In genomic region chr2:30252723-30253688, GRCh38 we compare ENCODE assay signal across 1 cellular context.
TF ChIP-seq lines count a peak whose summit lies in the region.

No MANE protein-coding gene starts in this region.

TF ChIP-seq in K562, 482 proteins besides CTCF, POLR2A, EP300 and RAD21 (continued from another document and continues in another):
- TF ChIP-seq, protein P1, sequence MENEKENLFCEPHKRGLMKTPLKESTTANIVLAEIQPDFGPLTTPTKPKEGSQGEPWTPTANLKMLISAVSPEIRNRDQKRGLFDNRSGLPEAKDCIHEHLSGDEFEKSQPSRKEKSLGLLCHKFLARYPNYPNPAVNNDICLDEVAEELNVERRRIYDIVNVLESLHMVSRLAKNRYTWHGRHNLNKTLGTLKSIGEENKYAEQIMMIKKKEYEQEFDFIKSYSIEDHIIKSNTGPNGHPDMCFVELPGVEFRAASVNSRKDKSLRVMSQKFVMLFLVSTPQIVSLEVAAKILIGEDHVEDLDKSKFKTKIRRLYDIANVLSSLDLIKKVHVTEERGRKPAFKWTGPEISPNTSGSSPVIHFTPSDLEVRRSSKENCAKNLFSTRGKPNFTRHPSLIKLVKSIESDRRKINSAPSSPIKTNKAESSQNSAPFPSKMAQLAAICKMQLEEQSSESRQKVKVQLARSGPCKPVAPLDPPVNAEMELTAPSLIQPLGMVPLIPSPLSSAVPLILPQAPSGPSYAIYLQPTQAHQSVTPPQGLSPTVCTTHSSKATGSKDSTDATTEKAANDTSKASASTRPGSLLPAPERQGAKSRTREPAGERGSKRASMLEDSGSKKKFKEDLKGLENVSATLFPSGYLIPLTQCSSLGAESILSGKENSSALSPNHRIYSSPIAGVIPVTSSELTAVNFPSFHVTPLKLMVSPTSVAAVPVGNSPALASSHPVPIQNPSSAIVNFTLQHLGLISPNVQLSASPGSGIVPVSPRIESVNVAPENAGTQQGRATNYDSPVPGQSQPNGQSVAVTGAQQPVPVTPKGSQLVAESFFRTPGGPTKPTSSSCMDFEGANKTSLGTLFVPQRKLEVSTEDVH (IDR thresholded peaks at IDR 0.05; ENCODE audit: low read depth, partially characterized antibody) = no peak
- TF ChIP-seq NFIC (IDR thresholded peaks at IDR 0.05) (peak; percentile 84), MCM2 (IDR thresholded peaks at IDR 0.05; ENCODE audit: low read depth) (no peak), ZNF253 (CRISPR knock-in tag; conservative IDR thresholded peaks at IDR 0.05) (no peak), ZNF316 (IDR thresholded peaks at IDR 0.05) (peak; percentile 96), ETS2 (tag; IDR thresholded peaks at IDR 0.05; ENCODE audit: borderline replicate concordance, poor library complexity, severe bottlenecking) (no peak), KLF16 (IDR thresholded peaks at IDR 0.05) (peak; percentile 92), ZNF444 (CRISPR knock-in tag; IDR thresholded peaks at IDR 0.05) (no peak), TBP (optimal IDR thresholded peaks at IDR 0.05; ENCODE audit: low read depth, low read length) (peak; percentile 26), POLR3A (IDR thresholded peaks at IDR 0.05; ENCODE audit: borderline replicate concordance, extremely low read depth, insufficient read depth, insufficient read length) (no peak), SNAPC5 (CRISPR knock-in tag; IDR thresholded peaks at IDR 0.05) (no peak), TCF3 (CRISPR knock-in tag; IDR thresholded peaks at IDR 0.05) (peak; percentile 94), KDM5B (IDR thresholded peaks at IDR 0.05; ENCODE audit: insufficient replicate concordance, low read depth, low read length) (peak; percentile 34), ETV6 (IDR thresholded peaks at IDR 0.05; ENCODE audit: borderline replicate concordance in 1 of 2, low read depth in 2 of 2, low read length in 1 of 2) (peak in 1 of 2 experiments; percentile 58; a peak in 1 of 4 replicates), ETV6 (CRISPR knock-in tag; IDR thresholded peaks at IDR 0.05; ENCODE audit: borderline replicate concordance) (no peak), HIVEP1 (CRISPR knock-in tag; IDR thresholded peaks at IDR 0.05) (0 out of 2 replicates have a peak, but pooled peaks have one; percentile 16), RBM25 (IDR thresholded peaks at IDR 0.05; ENCODE audit: low read depth, low read length, severe bottlenecking) (no peak), POLR2AphosphoS2 (IDR thresholded peaks at IDR 0.05; ENCODE audit: low read length) (no peak), C11orf30 (IDR thresholded peaks at IDR 0.05; ENCODE audit: low read depth) (peak; percentile 95), BRD9 (IDR thresholded peaks at IDR 0.05; ENCODE audit: low read depth, partially characterized antibody) (peak; percentile 85), CHD2 (IDR thresholded peaks at IDR 0.05; ENCODE audit: low read depth, low read length) (no peak), CSDE1 (IDR thresholded peaks at IDR 0.05) (no peak; a peak in 1 of 4 replicates), CEBPB (tag; IDR thresholded peaks at IDR 0.05) (peak; percentile 68), SMC3 (conservative IDR thresholded peaks at IDR 0.05; ENCODE audit: insufficient read depth, low read depth, low read length) (0 out of 2 replicates have a peak, but pooled peaks have one; percentile 3), ELF1 (tag; IDR thresholded peaks at IDR 0.05) (0 out of 2 replicates have a peak, but pooled peaks have one; percentile 4), SUPT5H (IDR thresholded peaks at IDR 0.05) (no peak), HDAC8 (tag; IDR thresholded peaks at IDR 0.05) (0 out of 2 replicates have a peak, but pooled peaks have one; percentile 82), DACH1 (IDR thresholded peaks at IDR 0.05; ENCODE audit: partially characterized antibody) (peak; percentile 91), MAX (CRISPR knock-in tag; IDR thresholded peaks at IDR 0.05) (peak; percentile 80), ZNF274 (IDR thresholded peaks at IDR 0.05; ENCODE audit: borderline replicate concordance, low read depth, low read length) (no peak), ZFX (CRISPR knock-in tag; IDR thresholded peaks at IDR 0.05) (peak; percentile 43), TRIM24 (IDR thresholded peaks at IDR 0.05) (peak; percentile 91 to 95), ZNF668 (CRISPR knock-in tag; IDR thresholded peaks at IDR 0.05) (peak; percentile 45; the same call in 1 of the 2 replicates), FOXK2 (conservative IDR thresholded peaks at IDR 0.05 in 1 of 2, IDR thresholded peaks at IDR 0.05 in 1 of 2; ENCODE audit: low read depth in 2 of 2) (peak; percentile 46 to 63), FOXP4 (CRISPR knock-in tag; IDR thresholded peaks at IDR 0.05; ENCODE audit: borderline replicate concordance) (no peak), SMAD2 (IDR thresholded peaks at IDR 0.05; ENCODE audit: low read depth, low read length) (no peak)
- TF ChIP-seq, protein P2, sequence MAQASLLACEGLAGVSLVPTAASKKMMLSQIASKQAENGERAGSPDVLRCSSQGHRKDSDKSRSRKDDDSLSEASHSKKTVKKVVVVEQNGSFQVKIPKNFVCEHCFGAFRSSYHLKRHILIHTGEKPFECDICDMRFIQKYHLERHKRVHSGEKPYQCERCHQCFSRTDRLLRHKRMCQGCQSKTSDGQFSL (CRISPR knock-in tag; IDR thresholded peaks at IDR 0.05) = no peak
- TF ChIP-seq, protein P2 (tag; IDR thresholded peaks at IDR 0.05) = 0 out of 4 replicates have a peak, but pooled peaks of 1 of the 2 experiments have one; percentile 21
- TF ChIP-seq, protein P3, sequence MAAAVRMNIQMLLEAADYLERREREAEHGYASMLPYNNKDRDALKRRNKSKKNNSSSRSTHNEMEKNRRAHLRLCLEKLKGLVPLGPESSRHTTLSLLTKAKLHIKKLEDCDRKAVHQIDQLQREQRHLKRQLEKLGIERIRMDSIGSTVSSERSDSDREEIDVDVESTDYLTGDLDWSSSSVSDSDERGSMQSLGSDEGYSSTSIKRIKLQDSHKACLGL (CRISPR knock-in tag; IDR thresholded peaks at IDR 0.05; ENCODE audit: borderline replicate concordance, poor library complexity, severe bottlenecking) = no peak
- TF ChIP-seq, protein P4, sequence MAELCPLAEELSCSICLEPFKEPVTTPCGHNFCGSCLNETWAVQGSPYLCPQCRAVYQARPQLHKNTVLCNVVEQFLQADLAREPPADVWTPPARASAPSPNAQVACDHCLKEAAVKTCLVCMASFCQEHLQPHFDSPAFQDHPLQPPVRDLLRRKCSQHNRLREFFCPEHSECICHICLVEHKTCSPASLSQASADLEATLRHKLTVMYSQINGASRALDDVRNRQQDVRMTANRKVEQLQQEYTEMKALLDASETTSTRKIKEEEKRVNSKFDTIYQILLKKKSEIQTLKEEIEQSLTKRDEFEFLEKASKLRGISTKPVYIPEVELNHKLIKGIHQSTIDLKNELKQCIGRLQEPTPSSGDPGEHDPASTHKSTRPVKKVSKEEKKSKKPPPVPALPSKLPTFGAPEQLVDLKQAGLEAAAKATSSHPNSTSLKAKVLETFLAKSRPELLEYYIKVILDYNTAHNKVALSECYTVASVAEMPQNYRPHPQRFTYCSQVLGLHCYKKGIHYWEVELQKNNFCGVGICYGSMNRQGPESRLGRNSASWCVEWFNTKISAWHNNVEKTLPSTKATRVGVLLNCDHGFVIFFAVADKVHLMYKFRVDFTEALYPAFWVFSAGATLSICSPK (IDR thresholded peaks at IDR 0.05; ENCODE audit: borderline replicate concordance) = no peak
- TF ChIP-seq, protein P5, sequence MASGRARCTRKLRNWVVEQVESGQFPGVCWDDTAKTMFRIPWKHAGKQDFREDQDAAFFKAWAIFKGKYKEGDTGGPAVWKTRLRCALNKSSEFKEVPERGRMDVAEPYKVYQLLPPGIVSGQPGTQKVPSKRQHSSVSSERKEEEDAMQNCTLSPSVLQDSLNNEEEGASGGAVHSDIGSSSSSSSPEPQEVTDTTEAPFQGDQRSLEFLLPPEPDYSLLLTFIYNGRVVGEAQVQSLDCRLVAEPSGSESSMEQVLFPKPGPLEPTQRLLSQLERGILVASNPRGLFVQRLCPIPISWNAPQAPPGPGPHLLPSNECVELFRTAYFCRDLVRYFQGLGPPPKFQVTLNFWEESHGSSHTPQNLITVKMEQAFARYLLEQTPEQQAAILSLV (tag; IDR thresholded peaks at IDR 0.05) = peak; percentile 10; the same call in 1 of the 2 replicates
- TF ChIP-seq, protein P6, sequence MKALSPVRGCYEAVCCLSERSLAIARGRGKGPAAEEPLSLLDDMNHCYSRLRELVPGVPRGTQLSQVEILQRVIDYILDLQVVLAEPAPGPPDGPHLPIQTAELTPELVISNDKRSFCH (CRISPR knock-in tag; IDR thresholded peaks at IDR 0.05) = no peak
- TF ChIP-seq, protein P6 (tag; IDR thresholded peaks at IDR 0.05) = no peak
- TF ChIP-seq, protein P7, sequence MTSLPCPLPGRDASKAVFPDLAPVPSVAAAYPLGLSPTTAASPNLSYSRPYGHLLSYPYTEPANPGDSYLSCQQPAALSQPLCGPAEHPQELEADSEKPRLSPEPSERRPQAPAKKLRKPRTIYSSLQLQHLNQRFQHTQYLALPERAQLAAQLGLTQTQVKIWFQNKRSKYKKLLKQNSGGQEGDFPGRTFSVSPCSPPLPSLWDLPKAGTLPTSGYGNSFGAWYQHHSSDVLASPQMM (CRISPR knock-in tag; IDR thresholded peaks at IDR 0.05) = no peak
- TF ChIP-seq, protein P8, sequence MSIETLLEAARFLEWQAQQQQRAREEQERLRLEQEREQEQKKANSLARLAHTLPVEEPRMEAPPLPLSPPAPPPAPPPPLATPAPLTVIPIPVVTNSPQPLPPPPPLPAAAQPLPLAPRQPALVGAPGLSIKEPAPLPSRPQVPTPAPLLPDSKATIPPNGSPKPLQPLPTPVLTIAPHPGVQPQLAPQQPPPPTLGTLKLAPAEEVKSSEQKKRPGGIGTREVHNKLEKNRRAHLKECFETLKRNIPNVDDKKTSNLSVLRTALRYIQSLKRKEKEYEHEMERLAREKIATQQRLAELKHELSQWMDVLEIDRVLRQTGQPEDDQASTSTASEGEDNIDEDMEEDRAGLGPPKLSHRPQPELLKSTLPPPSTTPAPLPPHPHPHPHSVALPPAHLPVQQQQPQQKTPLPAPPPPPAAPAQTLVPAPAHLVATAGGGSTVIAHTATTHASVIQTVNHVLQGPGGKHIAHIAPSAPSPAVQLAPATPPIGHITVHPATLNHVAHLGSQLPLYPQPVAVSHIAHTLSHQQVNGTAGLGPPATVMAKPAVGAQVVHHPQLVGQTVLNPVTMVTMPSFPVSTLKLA (conservative IDR thresholded peaks at IDR 0.05) = peak; percentile 68 to 87
- TF ChIP-seq, protein P9, sequence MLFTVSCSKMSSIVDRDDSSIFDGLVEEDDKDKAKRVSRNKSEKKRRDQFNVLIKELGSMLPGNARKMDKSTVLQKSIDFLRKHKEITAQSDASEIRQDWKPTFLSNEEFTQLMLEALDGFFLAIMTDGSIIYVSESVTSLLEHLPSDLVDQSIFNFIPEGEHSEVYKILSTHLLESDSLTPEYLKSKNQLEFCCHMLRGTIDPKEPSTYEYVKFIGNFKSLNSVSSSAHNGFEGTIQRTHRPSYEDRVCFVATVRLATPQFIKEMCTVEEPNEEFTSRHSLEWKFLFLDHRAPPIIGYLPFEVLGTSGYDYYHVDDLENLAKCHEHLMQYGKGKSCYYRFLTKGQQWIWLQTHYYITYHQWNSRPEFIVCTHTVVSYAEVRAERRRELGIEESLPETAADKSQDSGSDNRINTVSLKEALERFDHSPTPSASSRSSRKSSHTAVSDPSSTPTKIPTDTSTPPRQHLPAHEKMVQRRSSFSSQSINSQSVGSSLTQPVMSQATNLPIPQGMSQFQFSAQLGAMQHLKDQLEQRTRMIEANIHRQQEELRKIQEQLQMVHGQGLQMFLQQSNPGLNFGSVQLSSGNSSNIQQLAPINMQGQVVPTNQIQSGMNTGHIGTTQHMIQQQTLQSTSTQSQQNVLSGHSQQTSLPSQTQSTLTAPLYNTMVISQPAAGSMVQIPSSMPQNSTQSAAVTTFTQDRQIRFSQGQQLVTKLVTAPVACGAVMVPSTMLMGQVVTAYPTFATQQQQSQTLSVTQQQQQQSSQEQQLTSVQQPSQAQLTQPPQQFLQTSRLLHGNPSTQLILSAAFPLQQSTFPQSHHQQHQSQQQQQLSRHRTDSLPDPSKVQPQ (CRISPR knock-in tag; IDR thresholded peaks at IDR 0.05; ENCODE audit: borderline replicate concordance) = no peak
- TF ChIP-seq, protein P10, sequence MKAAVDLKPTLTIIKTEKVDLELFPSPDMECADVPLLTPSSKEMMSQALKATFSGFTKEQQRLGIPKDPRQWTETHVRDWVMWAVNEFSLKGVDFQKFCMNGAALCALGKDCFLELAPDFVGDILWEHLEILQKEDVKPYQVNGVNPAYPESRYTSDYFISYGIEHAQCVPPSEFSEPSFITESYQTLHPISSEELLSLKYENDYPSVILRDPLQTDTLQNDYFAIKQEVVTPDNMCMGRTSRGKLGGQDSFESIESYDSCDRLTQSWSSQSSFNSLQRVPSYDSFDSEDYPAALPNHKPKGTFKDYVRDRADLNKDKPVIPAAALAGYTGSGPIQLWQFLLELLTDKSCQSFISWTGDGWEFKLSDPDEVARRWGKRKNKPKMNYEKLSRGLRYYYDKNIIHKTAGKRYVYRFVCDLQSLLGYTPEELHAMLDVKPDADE (conservative IDR thresholded peaks at IDR 0.05; ENCODE audit: control insufficient read depth, low read depth, low read length) = 0 out of 2 replicates have a peak, but pooled peaks have one; percentile 24
